Comparison of ENCODE assay signal across 17 cellular contexts in genomic region chr11:126478466-126478865, GRCh38.
DNase-seq lines count a peak whose midpoint lies in the region; ATAC-seq, FAIRE-seq and TF ChIP-seq lines count a peak whose summit lies in the region.
"Had no signal": no experiment of that assay in that cellular context is flagged by ENCODE, and none has a peak within 500 bp of the region (broad histone marks: within the 10 kb centered on the region; RNA-seq: fewer than 3 reads in every experiment).

No MANE protein-coding gene starts in this region.

- CTCF ChIA-PET in activated CD4-positive, alpha-beta T cell treated with anti-CD3 and anti-CD28 coated beads, Interleukin-2, amount 10 ng/mL, durations not matched to agents 7 days and 5 days (lab: Charles Lee), result interaction anchor here (1.5 to 5.4 kb wide), 2 partner anchors 10 to 37 kb away, joined by 4 to 35 read pairs; no protein-coding TSS in a partner anchor
- CTCF ChIA-PET in mammary epithelial cell (lab: Charles Lee; ENCODE audit: low non-redundant PET), result no interaction called here

- no CpG with 5 or more reads among the region's 5 CpGs for WGBS in neuronal stem cell (ENCODE audit: extremely low coverage in 2 of 2, insufficient read length in 2 of 2, insufficient replicate concordance in 1 of 2), 2 donors
- 94% methylated on average over 2 of the region's 5 CpGs for WGBS in mammary epithelial cell (ENCODE audit: low coverage, missing lambda C conversion rate)
- 65 to 76% methylated on average over 5 of the region's 5 CpGs for WGBS in pancreas, 2 donors

- H4K91ac ChIP-seq in neuronal stem cell (ENCODE audit: low read depth, low read length, poor library complexity), result no peak overlapping the region

- no peaks in the 10 kb centered on the region for H3K79me2 ChIP-seq in mammary epithelial cell (ENCODE audit: insufficient read depth, low read length)

- no peaks in the 10 kb centered on the region for H3K36me3 Mint-ChIP-seq in activated CD4-positive, alpha-beta T cell treated with anti-CD3 and anti-CD28 coated beads, Interleukin-2, amount 10 ng/mL, durations not matched to agents 7 days and 5 days (ENCODE audit: low read depth)
- H3K36me3 Mint-ChIP-seq in effector memory CD8-positive, alpha-beta T cell (ENCODE audit: insufficient read depth), result peaks cover 2% of the 10 kb centered on the region
- H3K36me3 Mint-ChIP-seq: CD8-positive, alpha-beta T cell; IgD-negative memory B cell had no signal

- BruUV-seq in mammary epithelial cell (replicated peaks; lab: Mats Ljungman, UMichigan), result no TSS peak

- peak; percentile 74 for FAIRE-seq in HTR-8/SVneo (lab: Jason Lieb, UNC)
- no peak for FAIRE-seq in pancreas (lab: Jason Lieb, UNC)

- no peak for ATAC-seq in effector memory CD8-positive, alpha-beta T cell (replicated peaks)
- no peak for ATAC-seq in pancreas
- ATAC-seq: CD8-positive, alpha-beta T cell had no signal

- H3K4me3 Mint-ChIP-seq in activated CD4-positive, alpha-beta T cell treated with anti-CD3 and anti-CD28 coated beads, Interleukin-2, amount 10 ng/mL, durations not matched to agents 7 days and 5 days, result no peak overlapping the region
- no peak overlapping the region for H3K4me3 Mint-ChIP-seq in effector memory CD8-positive, alpha-beta T cell
- H3K4me3 Mint-ChIP-seq: CD8-positive, alpha-beta T cell; IgD-negative memory B cell had no signal

- peak overlapping the region; percentile 27 for H3K23ac ChIP-seq in neuronal stem cell (ENCODE audit: low read depth, low read length, poor library complexity)

- H3K18ac ChIP-seq in neuronal stem cell (ENCODE audit: low read length), result peak overlapping the region; percentile 32

- H3K9me3 ChIP-seq in neuronal stem cell (replicated peaks in 1 of 2; ENCODE audit: control insufficient read depth in 2 of 2, insufficient read depth in 1 of 2, low read depth in 1 of 2, low read length in 2 of 2) (peaks cover 0 to 1% of the 10 kb centered on the region in 2 donors), mammary epithelial cell (replicated peaks; ENCODE audit: insufficient read depth, low read length) (no peaks in the 10 kb centered on the region), pancreas (no peaks in the 10 kb centered on the region)
- H3K9me3 ChIP-seq: MG63 had no signal

- peak overlapping the region; percentile 85 for H3K27ac Mint-ChIP-seq in activated CD4-positive, alpha-beta T cell treated with anti-CD3 and anti-CD28 coated beads, Interleukin-2, amount 10 ng/mL, durations not matched to agents 7 days and 5 days
- peak overlapping the region; percentile 12 to 51 for H3K27ac Mint-ChIP-seq in effector memory CD8-positive, alpha-beta T cell
- H3K27ac Mint-ChIP-seq: CD8-positive, alpha-beta T cell had no signal

- peaks cover 9 to 21% of the 10 kb centered on the region in 2 donors for H3K4me1 ChIP-seq in neuronal stem cell (ENCODE audit: control insufficient read depth in 2 of 2, insufficient read depth in 1 of 2, low read depth in 1 of 2, low read length in 2 of 2)
- H3K4me1 ChIP-seq in mammary epithelial cell (ENCODE audit: insufficient read depth, low read length), result peaks cover 4% of the 10 kb centered on the region
- H3K4me1 ChIP-seq in pancreas, result peaks cover 0 to 4% (median 0%) of the 10 kb centered on the region in 3 donors

- H3K36me3 ChIP-seq in neuronal stem cell (replicated peaks in 1 of 2; ENCODE audit: control insufficient read depth in 2 of 2, insufficient read depth in 2 of 2, low read length in 2 of 2) (no peaks in the 10 kb centered on the region), mammary epithelial cell (ENCODE audit: insufficient read depth, low read length) (no peaks in the 10 kb centered on the region), pancreas (no peaks in the 10 kb centered on the region)
- H3K36me3 ChIP-seq: MG63 had no signal

- no peaks in the 10 kb centered on the region for H3K27me3 Mint-ChIP-seq in activated CD4-positive, alpha-beta T cell treated with anti-CD3 and anti-CD28 coated beads, Interleukin-2, amount 10 ng/mL, durations not matched to agents 7 days and 5 days
- peaks cover 0 to 15% of the 10 kb centered on the region in 2 donors for H3K27me3 Mint-ChIP-seq in effector memory CD8-positive, alpha-beta T cell

- peak overlapping the region; percentile 8 for H2BK15ac ChIP-seq in neuronal stem cell (ENCODE audit: low read length)

- H4K20me1 ChIP-seq in mammary epithelial cell (ENCODE audit: insufficient read depth, low read length), result no peaks in the 10 kb centered on the region

- no peaks in the 10 kb centered on the region for H3K79me1 ChIP-seq in neuronal stem cell (ENCODE audit: low read depth, low read length)

- DNase-seq in activated CD4-positive, alpha-beta T cell treated with anti-CD3 and anti-CD28 coated beads, Interleukin-2, amount 10 ng/mL, durations not matched to agents 7 days and 5 days, result no peak
- DNase-seq in activated CD4-positive, alpha-beta T cell treated with anti-CD3 and anti-CD28 coated beads, Interleukin-2, amount 50 U/mL, for 48 hours, result no peak
- no peak for DNase-seq in HTR-8/SVneo (ENCODE audit: insufficient read length, low spot score)
- no peak for DNase-seq in effector memory CD8-positive, alpha-beta T cell
- DNase-seq in neuronal stem cell (ENCODE audit: low spot score), result no peak
- no peak for DNase-seq in mammary epithelial cell
- DNase-seq in amygdala (lab: John Stamatoyannopoulos, UW), result no peak
- no peak for DNase-seq in pancreas
- DNase-seq: 8988T; CD8-positive, alpha-beta T cell; MG63; NCI-H1092; NCI-H2171; PC-9; SIG-M5 had no signal

- H3K4me1 Mint-ChIP-seq in activated CD4-positive, alpha-beta T cell treated with anti-CD3 and anti-CD28 coated beads, Interleukin-2, amount 10 ng/mL, durations not matched to agents 7 days and 5 days, result peaks cover 27% of the 10 kb centered on the region
- peaks cover 14% of the 10 kb centered on the region in 2 donors for H3K4me1 Mint-ChIP-seq in effector memory CD8-positive, alpha-beta T cell (ENCODE audit: low read depth in 2 of 2)

- H2BK12ac ChIP-seq in neuronal stem cell (ENCODE audit: low read length), result no peak overlapping the region

- H3K27ac ChIP-seq in neuronal stem cell (replicated peaks; ENCODE audit: low read length) (no peak overlapping the region), mammary epithelial cell (ENCODE audit: insufficient read depth, low read depth, low read length) (no peak overlapping the region), pancreas (no peak overlapping the region)
- H3K27ac ChIP-seq: PC-9, RWPE1 had no signal

- dilution Hi-C loops in mammary epithelial cell (cut with HindIII; ENCODE audit: low sequenced_read_pairs), result no loop called here

- H3K9me3 Mint-ChIP-seq in activated CD4-positive, alpha-beta T cell treated with anti-CD3 and anti-CD28 coated beads, Interleukin-2, amount 10 ng/mL, durations not matched to agents 7 days and 5 days, result no peaks in the 10 kb centered on the region
- H3K9me3 Mint-ChIP-seq in effector memory CD8-positive, alpha-beta T cell, result no peaks in the 10 kb centered on the region
- H3K9me3 Mint-ChIP-seq: CD8-positive, alpha-beta T cell; IgD-negative memory B cell had no signal

- in situ Hi-C loops in mammary epithelial cell (cut with MboI; ENCODE audit: low sequenced_read_pairs in 2 of 2), result loop anchor here (10.0 to 25.0 kb wide), 2 partner anchors 164 to 509 kb away; no protein-coding TSS in a partner anchor

- no peak overlapping the region for H3K4ac ChIP-seq in neuronal stem cell (ENCODE audit: low read length)

- peak overlapping the region; percentile 54 for H2AK5ac ChIP-seq in neuronal stem cell (ENCODE audit: low read depth, low read length)

- H3K9ac ChIP-seq in neuronal stem cell (ENCODE audit: low read depth, low read length, poor library complexity), result no peak overlapping the region
- no peak overlapping the region for H3K9ac ChIP-seq in mammary epithelial cell (ENCODE audit: insufficient read depth, low read length)

- no peak overlapping the region for H3K14ac ChIP-seq in neuronal stem cell (ENCODE audit: low read length)

- H2BK5ac ChIP-seq in neuronal stem cell (ENCODE audit: low read length), result no peak overlapping the region

- no peak overlapping the region for H3K4me2 ChIP-seq in neuronal stem cell (ENCODE audit: insufficient read depth, low read length, poor library complexity, severe bottlenecking)
- no peak overlapping the region for H3K4me2 ChIP-seq in mammary epithelial cell (ENCODE audit: insufficient read depth, low read depth, low read length)
- H3K4me2 ChIP-seq: PC-9 had no signal

- H2BK120ac ChIP-seq in neuronal stem cell (ENCODE audit: low read depth, low read length), result no peak overlapping the region

- H4K8ac ChIP-seq in neuronal stem cell (ENCODE audit: low read depth, low read length), result no peak overlapping the region

- intact Hi-C loops in mammary epithelial cell (cut with micrococcal nuclease) (no loop called here), pancreas (cut with DNase I) (loop anchor here in 1 of 3 donors (5.0 kb wide), 1 partner anchor 36 kb away; no protein-coding TSS in a partner anchor)

- POLR2A ChIA-PET in activated CD4-positive, alpha-beta T cell treated with anti-CD3 and anti-CD28 coated beads, Interleukin-2, amount 10 ng/mL, durations not matched to agents 7 days and 5 days (lab: Charles Lee), result no interaction called here

- H2AFZ ChIP-seq in neuronal stem cell (ENCODE audit: low read length) (no peak overlapping the region), mammary epithelial cell (ENCODE audit: low read depth, low read length) (no peak overlapping the region)
- H2AFZ ChIP-seq: PC-9 had no signal

- H3K4me3 ChIP-seq in neuronal stem cell (ENCODE audit: low read length in 2 of 2), result no peak overlapping the region
- H3K4me3 ChIP-seq in mammary epithelial cell (replicated peaks in 1 of 3; ENCODE audit: insufficient read depth in 1 of 3, low read depth in 2 of 3, low read length in 3 of 3), result no peak overlapping the region
- no peak overlapping the region for H3K4me3 ChIP-seq in pancreas
- H3K4me3 ChIP-seq: MG63, PC-9 had no signal

- TF ChIP-seq CTCF in mammary epithelial cell (conservative IDR thresholded peaks at IDR 0.05 in 1 of 2, IDR thresholded peaks at IDR 0.05 in 1 of 2; ENCODE audit: extremely low read depth in 1 of 2, insufficient read depth in 1 of 2, low read depth in 1 of 2, low read length in 2 of 2), result no peak
- no peak for TF ChIP-seq CTCF in pancreas (IDR thresholded peaks at IDR 0.05)

- H3K27me3 ChIP-seq in neuronal stem cell (ENCODE audit: control insufficient read depth in 3 of 3, insufficient read depth in 3 of 3, low read depth in 1 of 3, low read length in 3 of 3) (peaks cover 0 to 6% (median 0%) of the 10 kb centered on the region in 3 experiments), mammary epithelial cell (ENCODE audit: insufficient read depth, low read length) (no peaks in the 10 kb centered on the region), pancreas (no peaks in the 10 kb centered on the region)
- H3K27me3 ChIP-seq: MG63 had no signal
